ENCODE assay signal across 6 cellular contexts in the genomic region with DNA sequence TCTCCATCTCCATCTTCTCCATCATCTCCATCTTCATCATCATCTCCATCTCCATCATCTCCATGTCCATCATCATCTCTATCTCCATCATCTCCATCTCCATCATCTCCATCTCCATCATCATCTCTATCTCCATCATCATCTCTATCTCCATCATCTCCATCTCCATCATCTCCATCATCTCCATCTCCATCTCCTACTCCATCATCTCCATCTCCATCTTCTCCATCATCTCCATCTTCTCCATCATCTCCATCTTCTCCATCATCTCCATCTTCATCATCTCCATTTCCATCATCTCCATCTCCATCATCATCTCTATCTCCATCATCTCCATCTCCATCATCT. TPM values are rescaled to one million over a fixed set of nuclear protein-coding genes. Genes with fewer than 3 reads are reported as not detected.
A peak's percentile ranks its signal among the peaks of the same experiment; 100 is the strongest.
DNase-seq lines count a peak whose midpoint lies in the region; ATAC-seq and TF ChIP-seq lines count a peak whose summit lies in the region.
"Not testable (repeated sequence)": the region's sequence is repeated elsewhere in the genome, so short reads cannot be mapped to it uniquely, and the experiment has no call there.

No MANE protein-coding gene starts in this region.

- intact Hi-C loops in activated T-helper 1 cell treated with anti-CD3 and anti-CD28 coated beads, Interleukin-12 subunit alpha, Interleukin-12 subunit beta, Interleukin-2, Interleukin-4 antibody, amounts not matched to agents 30 ng/mL and 10 ng/mL and 1 ng/mL, durations not matched to agents 14 hours and 24 hours and 36 hours (cut with micrococcal nuclease): loop anchor here (1.0 to 2.0 kb wide), 10 partner anchors 12 to 941 kb away; partner anchors contain the start of genes ZNF132, ZNF17, ZNF419 and ZNF460
- intact Hi-C loops in dendritic cell treated with granulocyte-macrophage colony-stimulating factor and Interleukin-4, amounts not matched to agents 40 ng/mL and 50 ng/mL, for 4 days (cut with micrococcal nuclease): loop anchor here (1.0 kb wide), 1 partner anchor 28 kb away; the partner anchor contains the start of gene ZNF549
- intact Hi-C loops in natural killer cell (cut with micrococcal nuclease): loop anchor here (1.0 kb wide), 2 partner anchors 12 to 28 kb away; partner anchors contain the start of genes ZNF419 and ZNF549

- H3K27me3 ChIP-seq in CD8-positive, alpha-beta memory T cell (ENCODE audit: insufficient read depth, low read length, poor library complexity, severe bottlenecking); OCI-LY3 (ENCODE audit: low read depth, low read length): not testable (repeated sequence)

- peaks cover 37 to 63% (median 49%) of the 10 kb centered on the region in 3 donors for H3K36me3 Mint-ChIP-seq in CD8-positive, alpha-beta memory T cell
- peaks cover 44% of the 10 kb centered on the region for H3K36me3 Mint-ChIP-seq in activated T-helper 1 cell treated with anti-CD3 and anti-CD28 coated beads, Interleukin-12 subunit alpha, Interleukin-12 subunit beta, Interleukin-2, Interleukin-4 antibody, amounts not matched to agents 30 ng/mL and 10 ng/mL and 1 ng/mL, durations not matched to agents 14 hours and 24 hours and 36 hours (ENCODE audit: low read depth)
- H3K36me3 Mint-ChIP-seq in dendritic cell treated with granulocyte-macrophage colony-stimulating factor and Interleukin-4, amounts not matched to agents 40 ng/mL and 50 ng/mL, for 4 days (ENCODE audit: low read depth): peaks cover 61% of the 10 kb centered on the region
- H3K36me3 Mint-ChIP-seq in natural killer cell: peaks cover 58% of the 10 kb centered on the region
- H3K36me3 Mint-ChIP-seq in stimulated activated naive B cell treated with anti-CD40 and anti-IgM and Interleukin-4, amounts not matched to agents 10 μg/mL and 1 μg/mL and 100 μg/mL, for 72 hours: peaks cover 42 to 55% of the 10 kb centered on the region in 2 donors

- H3K4me1 ChIP-seq in CD8-positive, alpha-beta memory T cell (ENCODE audit: insufficient read depth, low read length): peaks cover 11% of the 10 kb centered on the region
- H3K4me1 ChIP-seq in OCI-LY3 (ENCODE audit: low read length): not testable (repeated sequence)

- CTCF ChIA-PET in CD8-positive, alpha-beta memory T cell (lab: Charles Lee): not testable (repeated sequence)

- not testable (repeated sequence) for TF ChIP-seq CTCF in OCI-LY3 (IDR thresholded peaks at IDR 0.05; ENCODE audit: low read depth, low read length)
- peak; percentile 11 for TF ChIP-seq CTCF in natural killer cell (IDR thresholded peaks at IDR 0.05)

- H3K36me3 ChIP-seq in CD8-positive, alpha-beta memory T cell (ENCODE audit: insufficient read depth, low read length): peaks cover 11% of the 10 kb centered on the region
- peaks cover 44% of the 10 kb centered on the region for H3K36me3 ChIP-seq in OCI-LY3 (replicated peaks; ENCODE audit: low read depth, low read length)

- peaks cover 33% of the 10 kb centered on the region for H3K79me2 ChIP-seq in OCI-LY3 (ENCODE audit: low read length)

- H3K27ac ChIP-seq in CD8-positive, alpha-beta memory T cell (ENCODE audit: low read depth, low read length); OCI-LY3 (ENCODE audit: low read length): not testable (repeated sequence)

- ATAC-seq in natural killer cell; stimulated activated naive B cell treated with anti-CD40 and anti-IgM and Interleukin-4, amounts not matched to agents 10 μg/mL and 1 μg/mL and 100 μg/mL, for 72 hours (replicated peaks): not testable (repeated sequence)

- DNase-seq in CD8-positive, alpha-beta memory T cell; activated T-helper 1 cell treated with anti-CD3 and anti-CD28 coated beads, Interleukin-12 subunit alpha, Interleukin-12 subunit beta, Interleukin-2, Interleukin-4 antibody, amounts not matched to agents 30 ng/mL and 10 ng/mL and 1 ng/mL, durations not matched to agents 14 hours and 24 hours and 36 hours (ENCODE audit: low spot score); natural killer cell; stimulated activated naive B cell treated with anti-CD40 and anti-IgM and Interleukin-4, amounts not matched to agents 10 μg/mL and 1 μg/mL and 100 μg/mL, for 72 hours: not testable (repeated sequence)

- H3K27ac Mint-ChIP-seq in CD8-positive, alpha-beta memory T cell: peak overlapping the region; percentile 34 to 97 (median 84)
- peak overlapping the region; percentile 87 for H3K27ac Mint-ChIP-seq in activated T-helper 1 cell treated with anti-CD3 and anti-CD28 coated beads, Interleukin-12 subunit alpha, Interleukin-12 subunit beta, Interleukin-2, Interleukin-4 antibody, amounts not matched to agents 30 ng/mL and 10 ng/mL and 1 ng/mL, durations not matched to agents 14 hours and 24 hours and 36 hours
- H3K27ac Mint-ChIP-seq in dendritic cell treated with granulocyte-macrophage colony-stimulating factor and Interleukin-4, amounts not matched to agents 40 ng/mL and 50 ng/mL, for 4 days: peak overlapping the region; percentile 72
- H3K27ac Mint-ChIP-seq in natural killer cell: peak overlapping the region; percentile 69 to 73
- peak overlapping the region; percentile 81 for H3K27ac Mint-ChIP-seq in stimulated activated naive B cell treated with anti-CD40 and anti-IgM and Interleukin-4, amounts not matched to agents 10 μg/mL and 1 μg/mL and 100 μg/mL, for 72 hours

- H2AFZ ChIP-seq in OCI-LY3 (ENCODE audit: low read depth, low read length): not testable (repeated sequence)

- peak overlapping the region; percentile 52 for H3K4me2 ChIP-seq in OCI-LY3 (ENCODE audit: low read length)

- H3K9me3 Mint-ChIP-seq in CD8-positive, alpha-beta memory T cell: peaks cover 24 to 80% (median 64%) of the 10 kb centered on the region in 5 donors
- peaks cover 68% of the 10 kb centered on the region for H3K9me3 Mint-ChIP-seq in activated T-helper 1 cell treated with anti-CD3 and anti-CD28 coated beads, Interleukin-12 subunit alpha, Interleukin-12 subunit beta, Interleukin-2, Interleukin-4 antibody, amounts not matched to agents 30 ng/mL and 10 ng/mL and 1 ng/mL, durations not matched to agents 14 hours and 24 hours and 36 hours
- H3K9me3 Mint-ChIP-seq in dendritic cell treated with granulocyte-macrophage colony-stimulating factor and Interleukin-4, amounts not matched to agents 40 ng/mL and 50 ng/mL, for 4 days: peaks cover 89% of the 10 kb centered on the region
- peaks cover 12 to 18% of the 10 kb centered on the region in 2 donors for H3K9me3 Mint-ChIP-seq in natural killer cell
- H3K9me3 Mint-ChIP-seq in stimulated activated naive B cell treated with anti-CD40 and anti-IgM and Interleukin-4, amounts not matched to agents 10 μg/mL and 1 μg/mL and 100 μg/mL, for 72 hours: peaks cover 16 to 19% of the 10 kb centered on the region in 2 donors

- H3K9me3 ChIP-seq in CD8-positive, alpha-beta memory T cell (ENCODE audit: low read length): peaks cover 16% of the 10 kb centered on the region
- not testable (repeated sequence) for H3K9me3 ChIP-seq in OCI-LY3 (ENCODE audit: insufficient read depth, low read length)

- H3K4me3 Mint-ChIP-seq in CD8-positive, alpha-beta memory T cell: peak overlapping the region; percentile 51 to 93 (median 73)
- H3K4me3 Mint-ChIP-seq in activated T-helper 1 cell treated with anti-CD3 and anti-CD28 coated beads, Interleukin-12 subunit alpha, Interleukin-12 subunit beta, Interleukin-2, Interleukin-4 antibody, amounts not matched to agents 30 ng/mL and 10 ng/mL and 1 ng/mL, durations not matched to agents 14 hours and 24 hours and 36 hours: peak overlapping the region; percentile 81
- H3K4me3 Mint-ChIP-seq in dendritic cell treated with granulocyte-macrophage colony-stimulating factor and Interleukin-4, amounts not matched to agents 40 ng/mL and 50 ng/mL, for 4 days: peak overlapping the region; percentile 78
- H3K4me3 Mint-ChIP-seq in natural killer cell: peak overlapping the region; percentile 49
- peak overlapping the region; percentile 69 to 81 for H3K4me3 Mint-ChIP-seq in stimulated activated naive B cell treated with anti-CD40 and anti-IgM and Interleukin-4, amounts not matched to agents 10 μg/mL and 1 μg/mL and 100 μg/mL, for 72 hours

- POLR2A ChIA-PET in CD8-positive, alpha-beta memory T cell (lab: Charles Lee): interaction anchor here (0.7 to 1.0 kb wide), 2 partner anchors 12 to 22 kb away, joined by 3 to 5 read pairs; partner anchors contain the start of genes ZNF419 and ZNF772

- H3K4me1 Mint-ChIP-seq in CD8-positive, alpha-beta memory T cell: peaks cover 29 to 35% (median 34%) of the 10 kb centered on the region in 3 donors
- peaks cover 22% of the 10 kb centered on the region for H3K4me1 Mint-ChIP-seq in activated T-helper 1 cell treated with anti-CD3 and anti-CD28 coated beads, Interleukin-12 subunit alpha, Interleukin-12 subunit beta, Interleukin-2, Interleukin-4 antibody, amounts not matched to agents 30 ng/mL and 10 ng/mL and 1 ng/mL, durations not matched to agents 14 hours and 24 hours and 36 hours (ENCODE audit: low read depth)
- H3K4me1 Mint-ChIP-seq in dendritic cell treated with granulocyte-macrophage colony-stimulating factor and Interleukin-4, amounts not matched to agents 40 ng/mL and 50 ng/mL, for 4 days (ENCODE audit: low read depth): peaks cover 17% of the 10 kb centered on the region
- H3K4me1 Mint-ChIP-seq in natural killer cell: peaks cover 18 to 36% of the 10 kb centered on the region in 2 donors
- H3K4me1 Mint-ChIP-seq in stimulated activated naive B cell treated with anti-CD40 and anti-IgM and Interleukin-4, amounts not matched to agents 10 μg/mL and 1 μg/mL and 100 μg/mL, for 72 hours: peaks cover 22 to 38% of the 10 kb centered on the region in 2 donors

- not testable (repeated sequence) for H3K4me3 ChIP-seq in CD8-positive, alpha-beta memory T cell (ENCODE audit: low read length)
- H3K4me3 ChIP-seq in OCI-LY3 (ENCODE audit: low read length): peak overlapping the region; percentile 80

- not testable (repeated sequence) for H3K9ac ChIP-seq in OCI-LY3 (ENCODE audit: low read length)

- not testable (repeated sequence) for H3K27me3 Mint-ChIP-seq in CD8-positive, alpha-beta memory T cell; activated T-helper 1 cell treated with anti-CD3 and anti-CD28 coated beads, Interleukin-12 subunit alpha, Interleukin-12 subunit beta, Interleukin-2, Interleukin-4 antibody, amounts not matched to agents 30 ng/mL and 10 ng/mL and 1 ng/mL, durations not matched to agents 14 hours and 24 hours and 36 hours (ENCODE audit: insufficient read depth); dendritic cell treated with granulocyte-macrophage colony-stimulating factor and Interleukin-4, amounts not matched to agents 40 ng/mL and 50 ng/mL, for 4 days; natural killer cell (ENCODE audit: low read depth in 2 of 2); stimulated activated naive B cell treated with anti-CD40 and anti-IgM and Interleukin-4, amounts not matched to agents 10 μg/mL and 1 μg/mL and 100 μg/mL, for 72 hours

- H4K20me1 ChIP-seq in OCI-LY3 (ENCODE audit: insufficient read depth, low read length): not testable (repeated sequence)

RNA-seq across cellular contexts. Expression of gene ZNF773, which starts 0.4 kb away (rescaled TPM):
- total RNA-seq in CD8-positive, alpha-beta memory T cell: 1 to 10 TPM; 7.6 to 8.1 TPM
- 14.5 TPM for polyA plus RNA-seq in CD8-positive, alpha-beta memory T cell
- 5.0 and 5.8 TPM in 2 replicates for total RNA-seq in activated T-helper 1 cell treated with anti-CD3 and anti-CD28 coated beads, Interleukin-12 subunit alpha, Interleukin-12 subunit beta, Interleukin-2, Interleukin-4 antibody, amounts not matched to agents 30 ng/mL and 10 ng/mL and 1 ng/mL, durations not matched to agents 14 hours and 24 hours and 36 hours
- 10 to 100 TPM in 2 of 3 donors, 1 to 10 TPM in 1; 4.3 to 10.2 (median 10.2) TPM for total RNA-seq in natural killer cell

RNA-seq across cellular contexts. Expression of gene ZNF419, which starts 11.8 kb away (rescaled TPM):
- 1 to 10 TPM; 7.3 to 9.1 TPM for total RNA-seq in CD8-positive, alpha-beta memory T cell
- 9.5 TPM for polyA plus RNA-seq in CD8-positive, alpha-beta memory T cell
- total RNA-seq in activated T-helper 1 cell treated with anti-CD3 and anti-CD28 coated beads, Interleukin-12 subunit alpha, Interleukin-12 subunit beta, Interleukin-2, Interleukin-4 antibody, amounts not matched to agents 30 ng/mL and 10 ng/mL and 1 ng/mL, durations not matched to agents 14 hours and 24 hours and 36 hours: 3.7 and 5.1 TPM in 2 replicates
- 10 to 100 TPM in 1 of 3 donors, 1 to 10 TPM in 2; 5.9 to 11.3 (median 8.5) TPM for total RNA-seq in natural killer cell

RNA-seq across cellular contexts. Expression of gene ZNF772, which starts 21.9 kb away (rescaled TPM):
- total RNA-seq in CD8-positive, alpha-beta memory T cell: 1 to 10 TPM; 6.3 to 7.3 TPM
- 0.92 TPM for polyA plus RNA-seq in CD8-positive, alpha-beta memory T cell
- total RNA-seq in activated T-helper 1 cell treated with anti-CD3 and anti-CD28 coated beads, Interleukin-12 subunit alpha, Interleukin-12 subunit beta, Interleukin-2, Interleukin-4 antibody, amounts not matched to agents 30 ng/mL and 10 ng/mL and 1 ng/mL, durations not matched to agents 14 hours and 24 hours and 36 hours: 1.5 and 2.4 TPM in 2 replicates
- 1 to 10 TPM; 1.3 to 3.5 (median 1.4) TPM for total RNA-seq in natural killer cell

RNA-seq across cellular contexts. Expression of gene ZNF549, which starts 27.9 kb away (rescaled TPM):
- 1 to 10 TPM; 6.9 to 7.0 TPM for total RNA-seq in CD8-positive, alpha-beta memory T cell
- polyA plus RNA-seq in CD8-positive, alpha-beta memory T cell: 8.7 TPM
- total RNA-seq in activated T-helper 1 cell treated with anti-CD3 and anti-CD28 coated beads, Interleukin-12 subunit alpha, Interleukin-12 subunit beta, Interleukin-2, Interleukin-4 antibody, amounts not matched to agents 30 ng/mL and 10 ng/mL and 1 ng/mL, durations not matched to agents 14 hours and 24 hours and 36 hours: 3.6 and 4.2 TPM in 2 replicates
- total RNA-seq in natural killer cell: 10 to 100 TPM in 1 of 3 donors, 1 to 10 TPM in 2; 7.1 to 12.1 (median 8.6) TPM

RNA-seq across cellular contexts. Expression of gene VN1R1, which starts 42.4 kb away (rescaled TPM):
- under 1 TPM; 0.24 to 0.27 TPM for total RNA-seq in CD8-positive, alpha-beta memory T cell
- polyA plus RNA-seq in CD8-positive, alpha-beta memory T cell: not detected
- not detected in 2 replicates for total RNA-seq in activated T-helper 1 cell treated with anti-CD3 and anti-CD28 coated beads, Interleukin-12 subunit alpha, Interleukin-12 subunit beta, Interleukin-2, Interleukin-4 antibody, amounts not matched to agents 30 ng/mL and 10 ng/mL and 1 ng/mL, durations not matched to agents 14 hours and 24 hours and 36 hours
- total RNA-seq in natural killer cell: under 1 TPM in 1 of 3 donors, not detected in 2; 0.40 TPM
